In the genomic region with DNA sequence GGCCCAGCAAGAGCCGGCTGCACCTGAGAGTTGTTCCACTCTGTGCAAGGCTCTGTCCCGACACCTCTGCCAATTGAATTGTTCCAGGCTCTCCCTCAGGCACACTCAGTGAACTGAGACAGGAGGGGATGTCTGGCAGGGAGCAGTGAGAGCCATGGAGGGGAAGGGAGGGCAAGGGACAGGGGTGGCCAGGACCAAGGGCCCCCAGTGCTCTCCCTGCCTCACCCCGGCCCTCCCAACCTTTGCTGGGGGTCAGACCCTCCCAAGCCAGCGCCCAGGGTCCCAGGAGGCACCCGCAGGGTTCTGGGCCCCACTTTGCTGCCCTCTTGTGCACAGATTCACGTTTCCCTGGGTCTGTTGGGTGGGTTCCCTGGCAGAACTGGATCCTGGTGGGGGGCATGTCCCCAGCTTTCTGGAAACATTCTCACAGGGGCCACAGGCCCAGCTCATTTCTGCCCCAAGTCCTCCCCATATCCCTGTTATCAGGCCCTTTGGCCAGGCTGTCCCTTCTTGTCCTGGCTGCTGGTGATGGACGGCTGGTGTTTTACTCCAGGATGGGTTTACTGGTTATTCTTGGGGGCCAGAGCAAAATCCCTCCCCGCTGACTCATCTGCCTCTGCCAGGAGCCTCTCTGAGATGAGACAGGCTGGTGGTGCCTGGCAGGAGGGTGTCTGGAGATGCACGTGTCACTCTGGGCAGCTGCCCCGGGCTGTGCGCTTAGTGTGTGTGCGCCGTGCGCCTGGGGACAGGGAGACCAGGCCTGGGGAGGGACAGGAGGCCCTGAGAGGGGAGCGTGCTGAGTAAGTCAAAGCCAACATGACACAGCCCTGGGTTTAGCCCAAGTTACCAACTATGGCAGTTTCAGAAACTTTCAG, we compare ENCODE assay signal across 23 cellular contexts.
DNase-seq lines count a peak whose midpoint lies in the region; ATAC-seq, FAIRE-seq and TF ChIP-seq lines count a peak whose summit lies in the region.
"Had no signal": no experiment of that assay in that cellular context is flagged by ENCODE, and none has a peak within 500 bp of the region (broad histone marks: within the 10 kb centered on the region; RNA-seq: fewer than 3 reads in every experiment).

No MANE protein-coding gene starts in this region.

- no peak overlapping the region for H3K56ac ChIP-seq in H9 (ENCODE audit: insufficient read length, low read depth, low read length)

- no peak overlapping the region for H3K9ac ChIP-seq in H9 (ENCODE audit: extremely low read depth, insufficient read length, low read length)

- H3K9me3 ChIP-seq in H9 (ENCODE audit: control insufficient read depth, low read depth, low read length): no peaks in the 10 kb centered on the region
- H3K9me3 ChIP-seq: mucosa of descending colon, sigmoid colon, uterus had no signal

- H3K9me3 Mint-ChIP-seq in H9: peaks cover 14 to 23% of the 10 kb centered on the region in 2 experiments
- H3K9me3 Mint-ChIP-seq in glutamatergic neuron (ENCODE audit: unreplicated experiment): peaks cover 4% of the 10 kb centered on the region

- no peak for FAIRE-seq in GM12892 (lab: Jason Lieb, UNC)
- FAIRE-seq: astrocyte had no signal

- no peak overlapping the region for H3T11ph ChIP-seq in H9 (ENCODE audit: low read length)

- H3K4me3 Mint-ChIP-seq in H9 (no peak overlapping the region), glutamatergic neuron (ENCODE audit: unreplicated experiment) (no peak overlapping the region)
- H3K4me3 Mint-ChIP-seq: CD14-positive monocyte; GM23338; IgD-negative memory B cell; stimulated activated naive CD8-positive, alpha-beta T cell treated with anti-CD3 and anti-CD28 coated beads, Interleukin-15, Interleukin-2, amounts not matched to agents 100 ng/mL and 50 ng/mL, for 24 hours; T-helper 17 cell had no signal

- no peak overlapping the region for H3K27ac ChIP-seq in H9 (ENCODE audit: insufficient read length, low read depth, low read length)
- H3K27ac ChIP-seq: sigmoid colon, uterus had no signal

- no peak overlapping the region for H3K4ac ChIP-seq in H9 (ENCODE audit: low read depth, low read length)

- no peak overlapping the region for H4K91ac ChIP-seq in H9 (ENCODE audit: insufficient read length, low read depth, low read length)

- no peak overlapping the region for H2BK120ac ChIP-seq in H9 (ENCODE audit: low read depth, low read length, poor library complexity, severe bottlenecking)

- no peak overlapping the region for H3K4me2 ChIP-seq in H9 (ENCODE audit: insufficient read depth, insufficient read length, low read length)
- H3K4me2 ChIP-seq: GM23338 had no signal

- ATAC-seq in sciatic nerve (no peak), HG03520 (IDR thresholded peaks at IDR 0.05; ENCODE audit: unreplicated experiment) (no peak)
- ATAC-seq: GM23338, T-helper 17 cell had no signal

- H4K20me1 ChIP-seq in H9 (ENCODE audit: control insufficient read depth, insufficient read depth, insufficient read length): no peaks in the 10 kb centered on the region

- no peaks in the 10 kb centered on the region for H3K23me2 ChIP-seq in H9 (ENCODE audit: insufficient read length, low read depth, low read length, poor library complexity, severe bottlenecking)

- no peak overlapping the region for H2BK12ac ChIP-seq in H9 (ENCODE audit: insufficient read length, low read depth, low read length)

- no peak overlapping the region for H2AFZ ChIP-seq in H9 (ENCODE audit: low read length)
- H2AFZ ChIP-seq: GM23338 had no signal

- H3K36me3 Mint-ChIP-seq in H9 (ENCODE audit: insufficient read depth in 1 of 3, low read depth in 3 of 3) (peaks cover 0 to 4% (median 0%) of the 10 kb centered on the region in 3 experiments; a peak in 1 of 7 replicates), glutamatergic neuron (ENCODE audit: unreplicated experiment) (peaks cover 15% of the 10 kb centered on the region)
- H3K36me3 Mint-ChIP-seq: CD14-positive monocyte, IgD-negative memory B cell had no signal

- H2BK5ac ChIP-seq in H9 (ENCODE audit: insufficient read length, low read length): no peak overlapping the region

- no peak for TF ChIP-seq CTCF in H9 (conservative IDR thresholded peaks at IDR 0.05)
- TF ChIP-seq CTCF in glutamatergic neuron (IDR thresholded peaks at IDR 0.05; ENCODE audit: partially characterized antibody, unreplicated experiment): no peak

- no peaks in the 10 kb centered on the region for H3K79me2 ChIP-seq in H9 (ENCODE audit: insufficient read depth, low read length)

- no peak overlapping the region for H3K23ac ChIP-seq in H9 (ENCODE audit: insufficient read length, low read depth, low read length)

- H3K4me1 ChIP-seq in H9 (ENCODE audit: insufficient read depth, low read length): no peaks in the 10 kb centered on the region
- H3K4me1 ChIP-seq: sigmoid colon, uterus had no signal

- H2AK5ac ChIP-seq in H9 (ENCODE audit: insufficient read length, low read length): no peak overlapping the region

- H3K27ac Mint-ChIP-seq in H9 (no peak overlapping the region), glutamatergic neuron (ENCODE audit: unreplicated experiment) (no peak overlapping the region)
- H3K27ac Mint-ChIP-seq: CD14-positive monocyte; GM23338; IgD-negative memory B cell; stimulated activated naive CD8-positive, alpha-beta T cell treated with anti-CD3 and anti-CD28 coated beads, Interleukin-15, Interleukin-2, amounts not matched to agents 100 ng/mL and 50 ng/mL, for 24 hours; T-helper 17 cell had no signal

- WGBS in H9 (ENCODE audit: extremely low coverage, insufficient read length, low lambda C conversion rate): no CpG with 5 or more reads among the region's 15 CpGs

- TF ChIP-seq POLR2A in GM12892 (IDR thresholded peaks at IDR 0.05; ENCODE audit: low read depth, low read length): no peak

- H2BK20ac ChIP-seq in H9 (ENCODE audit: low read depth, low read length, poor library complexity, severe bottlenecking): no peak overlapping the region

- no peak overlapping the region for H4K5ac ChIP-seq in H9 (ENCODE audit: insufficient read length, low read depth, low read length)

- H2BK15ac ChIP-seq in H9 (ENCODE audit: low read depth, low read length): no peak overlapping the region

- no peak overlapping the region for H4K8ac ChIP-seq in H9 (replicated peaks; ENCODE audit: insufficient read length, low read depth, low read length)

- H3K27me3 ChIP-seq in H9 (ENCODE audit: insufficient read depth, low read length): no peaks in the 10 kb centered on the region
- H3K27me3 ChIP-seq: uterus had no signal

- H3K18ac ChIP-seq in H9 (ENCODE audit: insufficient read length, low read depth, low read length): no peak overlapping the region

- H3K4me1 Mint-ChIP-seq in H9 (no peaks in the 10 kb centered on the region), glutamatergic neuron (ENCODE audit: low read depth, unreplicated experiment) (no peaks in the 10 kb centered on the region)
- H3K4me1 Mint-ChIP-seq: CD14-positive monocyte, GM23338, IgD-negative memory B cell had no signal

- no peaks in the 10 kb centered on the region for H3K79me1 ChIP-seq in H9 (ENCODE audit: insufficient read depth, low read depth, low read length, poor library complexity, severe bottlenecking)

- intact Hi-C loops in sciatic nerve (cut with DNase I): no loop called here

- H3K27me3 Mint-ChIP-seq in H9 (ENCODE audit: low read depth) (peaks cover 18% of the 10 kb centered on the region), glutamatergic neuron (ENCODE audit: unreplicated experiment) (peaks cover 10% of the 10 kb centered on the region)
- H3K27me3 Mint-ChIP-seq: IgD-negative memory B cell; stimulated activated naive CD8-positive, alpha-beta T cell treated with anti-CD3 and anti-CD28 coated beads, Interleukin-15, Interleukin-2, amounts not matched to agents 100 ng/mL and 50 ng/mL, for 24 hours; T-helper 17 cell had no signal

- no peak overlapping the region for H3K14ac ChIP-seq in H9 (ENCODE audit: insufficient read depth, low read length)

- DNase-seq in H9 (peak; percentile 12), glutamatergic neuron (peak; percentile 4), left kidney (ENCODE audit: low read depth, low spot score) (peak; percentile 14), sciatic nerve (ENCODE audit: low spot score) (peak; percentile 51), NCI-H774 (lab: John Stamatoyannopoulos, UW) (no peak), GM12892 (ENCODE audit: insufficient read length) (no peak)
- no peak for DNase-seq in effector CD8-positive, alpha-beta T cell (lab: John Stamatoyannopoulos, UW)
- DNase-seq: ACHN; activated naive CD4-positive, alpha-beta T cell treated with Interleukin-2 at 50 U/mL for 16 hours; NCI-H146; NCI-H2171 treated with DMSO at 0.1 percent for 48 hours; NCI-H69; sigmoid colon; stimulated activated CD4-positive, alpha-beta T cell treated with anti-CD3 and anti-CD28 coated beads, Interleukin-2, amount 100 ng/mL, for 24 hours; T-helper 17 cell had no signal

Comparison
In these comparisons a context has a peak if more than half of its experiments do, and no peak if none do; other contexts are left out.
1. DNase-seq: peak in H9 (single experiment), glutamatergic neuron (single experiment), left kidney (single experiment) and sciatic nerve (single experiment); none in effector CD8-positive, alpha-beta T cell (single experiment), NCI-H774 (single experiment) and GM12892 (single experiment).